26 cellular contexts compared by ENCODE assay signal in the genomic region with DNA sequence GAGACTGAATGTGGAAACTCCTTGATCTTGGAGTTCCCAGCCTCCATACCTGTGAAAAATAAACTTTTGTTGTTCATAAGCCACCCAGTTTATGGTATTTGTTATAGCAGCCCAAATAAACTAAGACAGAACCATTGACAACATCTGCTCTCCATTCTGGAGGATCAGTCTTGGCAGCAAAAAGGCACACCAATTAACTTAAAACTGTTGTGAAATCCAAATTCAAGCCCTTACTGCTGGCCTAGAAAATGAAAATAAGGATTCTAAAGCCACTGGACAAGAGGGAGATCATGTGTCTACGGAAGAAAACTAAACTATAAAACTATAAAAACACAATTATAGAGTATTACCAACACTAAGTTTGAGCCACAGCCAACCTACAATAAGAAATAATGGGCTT.
"Had no signal": no experiment of that assay in that cellular context is flagged by ENCODE, and none has a peak within 500 bp of the region (broad histone marks: within the 10 kb centered on the region; RNA-seq: fewer than 3 reads in every experiment).

No MANE protein-coding gene starts in this region.

- H3K27me3 ChIP-seq: breast epithelium had no signal

- H3K4me3 ChIP-seq: breast epithelium, SK-N-MC had no signal

- DNase-seq: activated CD4-positive, alpha-beta memory T cell treated with anti-CD3 and anti-CD28 coated beads, Interleukin-2, amount 10 ng/mL, durations not matched to agents 7 days and 5 days; activated CD4-positive, alpha-beta T cell treated with anti-CD3 and anti-CD28 coated beads, Interleukin-2, amount 10 ng/mL, durations not matched to agents 7 days and 5 days; activated CD4-positive, CD25-positive, alpha-beta regulatory T cell; activated gamma-delta T cell; activated naive CD4-positive, alpha-beta T cell treated with anti-CD3 and anti-CD28 coated beads for 36 hours; activated T-cell treated with anti-CD3 and anti-CD28 coated beads for 4 hours; activated T-cell treated with anti-CD3 and anti-CD28 coated beads, Interleukin-2, amount 50 U/mL, for 48 hours; caudate nucleus; Kasumi-1; KBM-7; NCI-H1092; NCI-H1436; NCI-H1694 treated with DMSO at 0.1 percent for 48 hours; NCI-H2029 treated with DMSO at 0.1 percent for 48 hours; NCI-H524; NCI-H748 treated with DMSO at 0.1 percent for 48 hours; OCI-M1; RPMI8226; T-cell; T-helper 2 cell; T1000 had no signal

- ATAC-seq: activated T-helper 17 cell treated with anti-CD3 and anti-CD28 coated beads, Interleukin-2, amount 50 U/mL, for 72 hours; Panc1; Right ventricle myocardium inferior; T-cell had no signal

- H3K36me3 ChIP-seq: breast epithelium had no signal
